7 cellular contexts compared by ENCODE assay signal in the genomic region with DNA sequence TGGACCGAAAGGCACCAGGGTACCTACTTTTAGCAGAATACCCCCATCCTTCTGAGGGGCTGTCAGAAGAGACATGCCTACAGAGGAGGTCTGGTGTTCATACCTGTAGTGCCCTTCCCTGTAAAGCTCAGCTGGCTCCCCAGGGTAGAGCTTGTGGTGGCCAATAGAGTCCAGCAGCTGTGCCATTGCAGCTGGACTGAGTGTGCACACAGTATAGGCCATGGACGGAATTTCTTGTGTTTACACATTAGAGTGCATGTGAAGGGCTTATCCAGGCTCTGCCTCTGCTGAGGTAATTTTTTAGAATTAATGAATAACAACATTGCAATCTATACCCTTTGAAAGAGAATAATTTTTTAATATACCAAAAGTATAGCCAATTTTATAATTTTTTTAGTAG.
"Had no signal": no experiment of that assay in that cellular context is flagged by ENCODE, and none has a peak within 500 bp of the region (broad histone marks: within the 10 kb centered on the region; RNA-seq: fewer than 3 reads in every experiment).

No MANE protein-coding gene starts in this region.

- H3K4me3 ChIP-seq: GM23248, HAP-1 had no signal

- H3K9me3 ChIP-seq: HAP-1 had no signal

- DNase-seq: GM23248, GOT3, H7, HFFc6 had no signal

- ATAC-seq: HCT116 had no signal

- H3K9ac ChIP-seq: GM23248 had no signal

- H3K27ac ChIP-seq: GM23248, HL-60 had no signal

- H2AFZ ChIP-seq: GM23248 had no signal

- H3K4me1 ChIP-seq: HAP-1 had no signal

- H3K36me3 ChIP-seq: HAP-1 had no signal
